ENCODE assay signal across 8 cellular contexts in the genomic region with DNA sequence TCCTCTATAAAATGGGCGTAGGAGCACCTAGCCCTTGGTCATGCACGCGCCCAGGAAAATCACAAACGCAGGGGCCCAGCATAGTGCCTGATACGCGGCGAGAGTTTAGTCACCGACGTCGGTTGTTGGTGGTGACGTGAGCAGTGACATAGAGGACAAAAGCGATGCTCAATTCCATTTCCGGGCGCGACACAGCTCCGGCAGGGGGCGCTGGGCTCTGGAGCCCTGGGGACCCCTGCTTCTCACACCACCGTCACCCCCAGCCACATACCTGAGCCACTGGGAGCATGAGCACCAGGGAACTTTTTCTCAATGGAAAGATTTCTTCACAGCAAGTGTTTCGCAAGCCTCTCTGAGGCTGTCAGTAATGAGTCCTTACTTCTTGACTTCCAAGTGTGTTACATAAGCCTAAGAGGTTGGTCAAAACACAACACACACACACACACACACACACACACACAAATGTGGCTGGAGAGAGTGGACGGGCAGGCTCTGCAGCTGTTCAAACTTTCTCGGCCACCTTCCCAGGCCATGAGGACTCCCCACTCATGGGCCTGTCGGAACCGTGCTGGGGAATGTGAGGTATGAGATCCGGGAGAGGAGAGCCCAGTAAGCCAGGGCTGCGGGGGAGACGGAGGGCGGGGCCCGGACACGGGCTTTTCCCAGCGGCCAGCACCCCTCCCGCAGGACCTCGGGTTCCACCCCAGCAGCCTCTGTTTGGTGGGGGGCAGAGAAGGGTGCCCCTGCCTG. TPM values are rescaled to one million over a fixed set of nuclear protein-coding genes. Genes with fewer than 3 reads are reported as not detected.
DNase-seq lines count a peak whose midpoint lies in the region; ATAC-seq and TF ChIP-seq lines count a peak whose summit lies in the region.

No MANE protein-coding gene starts in this region.

- peak in 1 of 2 donors; percentile 5 for TF ChIP-seq POLR2A in heart left ventricle (IDR thresholded peaks at IDR 0.05)

- H3K9me3 ChIP-seq in heart left ventricle = no peaks in the 10 kb centered on the region

- in situ Hi-C loops in KBM-7 (cut with MboI; ENCODE audit: low pct_unique_long_range_greater_than_20kb, low sequenced_read_pairs) = no loop called here

- peak; percentile 89 for DNase-seq in GM03348 (ENCODE audit: low spot score)
- peak; percentile 47 for DNase-seq in UCSD-AML1 (lab: John Stamatoyannopoulos, UW; ENCODE audit: unreplicated experiment)
- peak; percentile 65 to 79 (median 68) for DNase-seq in heart left ventricle
- DNase-seq in retinal pigment epithelial cell (ENCODE audit: low read depth) = peak; percentile 76
- DNase-seq in cortex of kidney (lab: John Stamatoyannopoulos, UW) = no peak
- DNase-seq in KBM-7 = no peak

- ATAC-seq in heart left ventricle = peak; percentile 21 to 57 (median 34)
- no peak for ATAC-seq in HG02852 (IDR thresholded peaks at IDR 0.05; ENCODE audit: unreplicated experiment)
- ATAC-seq in GM18909 (IDR thresholded peaks at IDR 0.05; ENCODE audit: poor library complexity, unreplicated experiment) = no peak

- H3K4me3 ChIP-seq in heart left ventricle (peak overlapping the region in 10 of 12 donors; percentile 8 to 64 (median 47)), retinal pigment epithelial cell (ENCODE audit: low read length) (no peak overlapping the region)

- intact Hi-C loops in heart left ventricle (cut with DNase I) = loop anchor here (2.0 to 10.0 kb wide), 11 partner anchors 98 to 342 kb away; a partner anchor contains a TSS

- TF ChIP-seq CTCF in heart left ventricle (IDR thresholded peaks at IDR 0.05) = peak in 11 of 12 donors; percentile 33 to 68 (median 48)
- peak; percentile 60 for TF ChIP-seq CTCF in retinal pigment epithelial cell (conservative IDR thresholded peaks at IDR 0.05; ENCODE audit: low read depth, low read length)

- no peaks in the 10 kb centered on the region for H3K27me3 ChIP-seq in heart left ventricle

- H3K36me3 ChIP-seq in heart left ventricle = no peaks in the 10 kb centered on the region

- H3K27ac ChIP-seq in heart left ventricle = peak overlapping the region; percentile 67 to 95 (median 90)

- H3K4me1 ChIP-seq in heart left ventricle = peaks cover 3 to 59% (median 44%) of the 10 kb centered on the region in 12 donors

- 30 to 55% (median 35%) methylated on average over 14 to 32 of the region's 32 CpGs for WGBS in heart left ventricle, 4 donors

RNA-seq across cellular contexts. Expression of a gene that starts 36.9 kb away (rescaled TPM):
- total RNA-seq in heart left ventricle = under 1 TPM in 5 of 9 donors, not detected in 4; 0.04 to 0.42 (median 0.13) TPM
- polyA plus RNA-seq in heart left ventricle = under 1 TPM in 1 of 2 donors, not detected in 1; 0.23 TPM

Comparison
In these comparisons a context has a peak if more than half of its experiments do, and no peak if none do; other contexts are left out.
1. DNase-seq: peak in GM03348 (single experiment), UCSD-AML1 (single experiment), heart left ventricle (5 of 5) and retinal pigment epithelial cell (single experiment); none in cortex of kidney (single experiment) and KBM-7 (single experiment).
2. ATAC-seq: peak in heart left ventricle (4 of 4); none in HG02852 (single experiment) and GM18909 (single experiment).